In genomic region chr1:166969074-166969677, GRCh38 we compare ENCODE assay signal across 14 cellular contexts. TPM values are rescaled to one million over a fixed set of nuclear protein-coding genes. Genes with fewer than 3 reads are reported as not detected.
DNase-seq lines count a peak whose midpoint lies in the region; ATAC-seq and TF ChIP-seq lines count a peak whose summit lies in the region.
"Had no signal": no experiment of that assay in that cellular context is flagged by ENCODE, and none has a peak within 500 bp of the region (broad histone marks: within the 10 kb centered on the region; RNA-seq: fewer than 3 reads in every experiment).

No MANE protein-coding gene starts in this region.

- H3K9me3 Mint-ChIP-seq in T-helper 1 cell treated with Interleukin-12 subunit alpha and Interleukin-12 subunit beta and Interleukin-4 antibody, amounts not matched to agents 30 μg/mL and 1 μg/mL, for 36 hours, result no peaks in the 10 kb centered on the region

- peaks cover 33% of the 10 kb centered on the region for H3K27me3 ChIP-seq in upper lobe of right lung
- H3K27me3 ChIP-seq: body of pancreas, thyroid gland had no signal

- no peak for TF ChIP-seq CTCF in upper lobe of right lung (IDR thresholded peaks at IDR 0.05)

- peaks cover 3% of the 10 kb centered on the region for H3K27me3 Mint-ChIP-seq in T-helper 1 cell treated with Interleukin-12 subunit alpha and Interleukin-12 subunit beta and Interleukin-4 antibody, amounts not matched to agents 30 μg/mL and 1 μg/mL, for 36 hours (ENCODE audit: low read depth)

- no peak overlapping the region for H3K4me3 Mint-ChIP-seq in T-helper 1 cell treated with Interleukin-12 subunit alpha and Interleukin-12 subunit beta and Interleukin-4 antibody, amounts not matched to agents 30 μg/mL and 1 μg/mL, for 36 hours

- no peaks in the 10 kb centered on the region for H3K9me3 ChIP-seq in upper lobe of right lung
- H3K9me3 ChIP-seq: body of pancreas, thyroid gland had no signal

- no peak for DNase-seq in germinal center (ENCODE audit: low spot score)
- no peak for DNase-seq in NCI-H82 (lab: John Stamatoyannopoulos, UW)
- no peak for DNase-seq in A172 (ENCODE audit: low spot score)
- DNase-seq in upper lobe of right lung, result no peak
- DNase-seq: body of pancreas; COR-L47; erythroblast; SHP77 treated with DMSO at 0.1 percent for 48 hours; stimulated activated CD4-positive, alpha-beta T cell treated with anti-CD3 and anti-CD28 coated beads, Interleukin-1b, Interleukin-23, amount 100 ng/mL, for 48 hours; thyroid gland had no signal

- intact Hi-C loops in upper lobe of right lung (cut with DNase I), result no loop called here

- H3K4me3 ChIP-seq in upper lobe of right lung, result no peak overlapping the region
- H3K4me3 ChIP-seq: body of pancreas, thyroid gland had no signal

- peaks cover 28% of the 10 kb centered on the region for H3K4me1 Mint-ChIP-seq in T-helper 1 cell treated with Interleukin-12 subunit alpha and Interleukin-12 subunit beta and Interleukin-4 antibody, amounts not matched to agents 30 μg/mL and 1 μg/mL, for 36 hours (ENCODE audit: low read depth)

- no peak overlapping the region for H3K27ac ChIP-seq in upper lobe of right lung
- H3K27ac ChIP-seq: body of pancreas, thyroid gland had no signal

- no peaks in the 10 kb centered on the region for H3K36me3 Mint-ChIP-seq in T-helper 1 cell treated with Interleukin-12 subunit alpha and Interleukin-12 subunit beta and Interleukin-4 antibody, amounts not matched to agents 30 μg/mL and 1 μg/mL, for 36 hours (ENCODE audit: low read depth)

- peak overlapping the region; percentile 17 for H3K27ac Mint-ChIP-seq in T-helper 1 cell treated with Interleukin-12 subunit alpha and Interleukin-12 subunit beta and Interleukin-4 antibody, amounts not matched to agents 30 μg/mL and 1 μg/mL, for 36 hours

- no peaks in the 10 kb centered on the region for H3K36me3 ChIP-seq in upper lobe of right lung
- H3K36me3 ChIP-seq: thyroid gland had no signal

- no peaks in the 10 kb centered on the region for H3K4me1 ChIP-seq in upper lobe of right lung
- H3K4me1 ChIP-seq: body of pancreas, thyroid gland had no signal

- ATAC-seq in GM18498 (IDR thresholded peaks at IDR 0.05; ENCODE audit: unreplicated experiment) (peak; percentile 92), GM19395 (IDR thresholded peaks at IDR 0.05; ENCODE audit: unreplicated experiment) (peak; percentile 93), HG02973 (IDR thresholded peaks at IDR 0.05; ENCODE audit: unreplicated experiment) (peak; percentile 80), upper lobe of right lung (no peak)
- ATAC-seq: body of pancreas had no signal

RNA-seq across cellular contexts. Expression of gene ILDR2, which starts 6.2 kb away (rescaled TPM):
- 0.12 and 0.48 TPM in 2 replicates for total RNA-seq in A172 (2014; rRNA removed; shearing (Covaris generic))
- 0.98 TPM for total RNA-seq in upper lobe of right lung

RNA-seq across cellular contexts. Expression of gene MAEL, which starts 19.9 kb away (rescaled TPM):
- total RNA-seq in A172 (2014; rRNA removed; shearing (Covaris generic)), result not detected in 2 replicates
- total RNA-seq in upper lobe of right lung, result not detected
- total RNA-seq: body of pancreas had no signal
